In genomic region chrX:27842867-27843266, GRCh38 we compare ENCODE assay signal across 42 cellular contexts. TPM values are rescaled to one million over a fixed set of nuclear protein-coding genes. Genes with fewer than 3 reads are reported as not detected.
"Had no signal": no experiment of that assay in that cellular context is flagged by ENCODE, and none has a peak within 500 bp of the region (broad histone marks: within the 10 kb centered on the region; RNA-seq: fewer than 3 reads in every experiment).

No MANE protein-coding gene starts in this region.

- H3K27ac Mint-ChIP-seq: activated B cell treated with CpG ODN at 0.5 μM for 24 hours; activated CD4-positive, alpha-beta memory T cell treated with anti-CD3 and anti-CD28 coated beads for 36 hours; activated CD8-positive, alpha-beta memory T cell treated with anti-CD3 and anti-CD28 coated beads, Interleukin-2, amount 10 ng/mL, durations not matched to agents 7 days and 5 days; activated CD8-positive, alpha-beta T cell treated with anti-CD3 and anti-CD28 coated beads, Interleukin-2, amount 10 ng/mL, durations not matched to agents 7 days and 5 days; activated naive CD4-positive, alpha-beta T cell treated with anti-CD3 and anti-CD28 coated beads for 36 hours; activated naive CD4-positive, alpha-beta T cell treated with anti-CD3 and anti-CD28 coated beads, Interleukin-2, amount 50 U/mL, for 24 hours; activated naive CD8-positive, alpha-beta T cell treated with anti-CD3 and anti-CD28 coated beads for 36 hours; activated naive CD8-positive, alpha-beta T cell treated with anti-CD3 and anti-CD28 coated beads, Interleukin-2, amount 50 U/mL, for 24 hours; activated T-helper 1 cell treated with anti-CD3 and anti-CD28 coated beads, Interleukin-12 subunit alpha, Interleukin-12 subunit beta, Interleukin-2, Interleukin-4 antibody, amounts not matched to agents 30 ng/mL and 10 ng/mL and 1 ng/mL, durations not matched to agents 14 hours and 24 hours and 36 hours; activated T-helper 2 cell treated with anti-CD3 and anti-CD28 coated beads, Interferon-gamma antibody, Interleukin-2, Interleukin-4, amounts not matched to agents 10 μg/mL and 5 μg/mL and 100 μg/mL, durations not matched to agents 14 hours and 24 hours and 36 hours; brain; T-helper 17 cell; T-helper 2 cell treated with Interferon-gamma antibody and Interleukin-4, amounts not matched to agents 5 μg/mL and 100 μg/mL, for 36 hours had no signal

- H3K4me3 Mint-ChIP-seq: activated B cell treated with CpG ODN at 0.5 μM for 24 hours; activated CD4-positive, alpha-beta memory T cell treated with anti-CD3 and anti-CD28 coated beads for 36 hours; activated CD8-positive, alpha-beta memory T cell treated with anti-CD3 and anti-CD28 coated beads, Interleukin-2, amount 10 ng/mL, durations not matched to agents 7 days and 5 days; activated CD8-positive, alpha-beta T cell treated with anti-CD3 and anti-CD28 coated beads, Interleukin-2, amount 10 ng/mL, durations not matched to agents 7 days and 5 days; activated naive CD4-positive, alpha-beta T cell treated with anti-CD3 and anti-CD28 coated beads for 36 hours; activated naive CD4-positive, alpha-beta T cell treated with anti-CD3 and anti-CD28 coated beads, Interleukin-2, amount 50 U/mL, for 24 hours; activated naive CD8-positive, alpha-beta T cell treated with anti-CD3 and anti-CD28 coated beads for 36 hours; activated naive CD8-positive, alpha-beta T cell treated with anti-CD3 and anti-CD28 coated beads, Interleukin-2, amount 50 U/mL, for 24 hours; activated T-helper 1 cell treated with anti-CD3 and anti-CD28 coated beads, Interleukin-12 subunit alpha, Interleukin-12 subunit beta, Interleukin-2, Interleukin-4 antibody, amounts not matched to agents 30 ng/mL and 10 ng/mL and 1 ng/mL, durations not matched to agents 14 hours and 24 hours and 36 hours; brain; T-helper 17 cell; T-helper 2 cell treated with Interferon-gamma antibody and Interleukin-4, amounts not matched to agents 5 μg/mL and 100 μg/mL, for 36 hours had no signal

- H3K4me1 Mint-ChIP-seq: activated B cell treated with CpG ODN at 0.5 μM for 24 hours; activated CD8-positive, alpha-beta memory T cell treated with anti-CD3 and anti-CD28 coated beads, Interleukin-2, amount 10 ng/mL, durations not matched to agents 7 days and 5 days; activated naive CD4-positive, alpha-beta T cell treated with anti-CD3 and anti-CD28 coated beads, Interleukin-2, amount 50 U/mL, for 24 hours; activated naive CD8-positive, alpha-beta T cell treated with anti-CD3 and anti-CD28 coated beads for 36 hours; activated naive CD8-positive, alpha-beta T cell treated with anti-CD3 and anti-CD28 coated beads, Interleukin-2, amount 50 U/mL, for 24 hours; brain; T-helper 17 cell had no signal

- DNase-seq: activated B cell treated with CpG ODN at 0.5 μM for 24 hours; activated CD4-positive, alpha-beta memory T cell treated with anti-CD3 and anti-CD28 coated beads for 36 hours; activated CD4-positive, alpha-beta T cell treated with anti-CD3 and anti-CD28 coated beads for 48 hours; activated CD8-positive, alpha-beta memory T cell treated with anti-CD3 and anti-CD28 coated beads, Interleukin-2, amount 10 ng/mL, durations not matched to agents 7 days and 5 days; activated CD8-positive, alpha-beta memory T cell treated with anti-CD3 and anti-CD28 coated beads, Interleukin-2, amount 50 U/mL, for 4 hours; activated CD8-positive, alpha-beta T cell treated with anti-CD3 and anti-CD28 coated beads, Interleukin-2, amount 10 ng/mL, durations not matched to agents 7 days and 5 days; activated effector memory CD4-positive, alpha-beta T cell treated with anti-CD3 and anti-CD28 coated beads, Interleukin-2, amount 50 U/mL, for 16 hours; activated naive CD4-positive, alpha-beta T cell treated with anti-CD3 and anti-CD28 coated beads for 36 hours; activated naive CD8-positive, alpha-beta T cell treated with anti-CD3 and anti-CD28 coated beads for 36 hours; activated naive CD8-positive, alpha-beta T cell treated with anti-CD3 and anti-CD28 coated beads, Interleukin-2, amount 50 U/mL, for 24 hours; activated T-cell treated with anti-CD3 and anti-CD28 coated beads, Interleukin-2, amount 50 U/mL, for 1 hour; activated T-cell treated with anti-CD3 and anti-CD28 coated beads, Interleukin-2, amount 50 U/mL, for 48 hours; adrenal gland; amygdala; aorta; caudate nucleus; colonic mucosa; effector CD8-positive, alpha-beta T cell; esophagus squamous epithelium; foreskin melanocyte; heart right ventricle; T-helper 1 cell; T-helper 17 cell; T1000; WERI-Rb-1 had no signal

- H3K4me1 ChIP-seq: adrenal gland, colonic mucosa, esophagus squamous epithelium, gastroesophageal sphincter, heart right ventricle had no signal

- H3K27me3 ChIP-seq: adrenal gland, colonic mucosa, esophagus squamous epithelium, gastroesophageal sphincter, heart right ventricle had no signal

- H3K4me3 ChIP-seq: adrenal gland, colonic mucosa, esophagus squamous epithelium, gastroesophageal sphincter, heart right ventricle had no signal

- H3K27ac ChIP-seq: adrenal gland, colonic mucosa, epithelial cell of prostate, esophagus squamous epithelium, gastroesophageal sphincter, heart right ventricle, WERI-Rb-1 had no signal

- H3K27me3 Mint-ChIP-seq: activated B cell treated with CpG ODN at 0.5 μM for 24 hours; activated CD4-positive, alpha-beta memory T cell treated with anti-CD3 and anti-CD28 coated beads for 36 hours; activated CD8-positive, alpha-beta memory T cell treated with anti-CD3 and anti-CD28 coated beads, Interleukin-2, amount 10 ng/mL, durations not matched to agents 7 days and 5 days; activated naive CD4-positive, alpha-beta T cell treated with anti-CD3 and anti-CD28 coated beads, Interleukin-2, amount 50 U/mL, for 24 hours; activated naive CD8-positive, alpha-beta T cell treated with anti-CD3 and anti-CD28 coated beads for 36 hours; activated naive CD8-positive, alpha-beta T cell treated with anti-CD3 and anti-CD28 coated beads, Interleukin-2, amount 50 U/mL, for 24 hours; brain; T-helper 17 cell had no signal

- H3K9me3 Mint-ChIP-seq: activated B cell treated with CpG ODN at 0.5 μM for 24 hours; activated naive CD4-positive, alpha-beta T cell treated with anti-CD3 and anti-CD28 coated beads for 36 hours; activated naive CD4-positive, alpha-beta T cell treated with anti-CD3 and anti-CD28 coated beads, Interleukin-2, amount 50 U/mL, for 24 hours; activated naive CD8-positive, alpha-beta T cell treated with anti-CD3 and anti-CD28 coated beads for 36 hours; activated naive CD8-positive, alpha-beta T cell treated with anti-CD3 and anti-CD28 coated beads, Interleukin-2, amount 50 U/mL, for 24 hours; activated T-helper 1 cell treated with anti-CD3 and anti-CD28 coated beads, Interleukin-12 subunit alpha, Interleukin-12 subunit beta, Interleukin-2, Interleukin-4 antibody, amounts not matched to agents 30 ng/mL and 10 ng/mL and 1 ng/mL, durations not matched to agents 14 hours and 24 hours and 36 hours; activated T-helper 2 cell treated with anti-CD3 and anti-CD28 coated beads, Interferon-gamma antibody, Interleukin-2, Interleukin-4, amounts not matched to agents 10 μg/mL and 5 μg/mL and 100 μg/mL, durations not matched to agents 14 hours and 24 hours and 36 hours; brain; T-helper 2 cell treated with Interferon-gamma antibody and Interleukin-4, amounts not matched to agents 5 μg/mL and 100 μg/mL, for 36 hours had no signal

- FAIRE-seq: bronchial epithelial cell, endometrium, endothelial cell of umbilical vein had no signal

- H3K9me3 ChIP-seq: adrenal gland, colonic mucosa, esophagus squamous epithelium, gastroesophageal sphincter, heart right ventricle had no signal

- H3K36me3 ChIP-seq: adrenal gland, colonic mucosa, esophagus squamous epithelium, gastroesophageal sphincter, heart right ventricle, WERI-Rb-1 had no signal

- H3K36me3 Mint-ChIP-seq: activated CD4-positive, alpha-beta memory T cell treated with anti-CD3 and anti-CD28 coated beads for 36 hours; activated CD8-positive, alpha-beta memory T cell treated with anti-CD3 and anti-CD28 coated beads, Interleukin-2, amount 10 ng/mL, durations not matched to agents 7 days and 5 days; activated naive CD4-positive, alpha-beta T cell treated with anti-CD3 and anti-CD28 coated beads, Interleukin-2, amount 50 U/mL, for 24 hours; activated naive CD8-positive, alpha-beta T cell treated with anti-CD3 and anti-CD28 coated beads for 36 hours; brain had no signal

RNA-seq across cellular contexts. Expression of gene MAGEB10, which starts 35.1 kb away (rescaled TPM):
- total RNA-seq: activated B cell treated with CpG ODN at 0.5 μM for 24 hours; activated CD4-positive, alpha-beta memory T cell treated with anti-CD3 and anti-CD28 coated beads for 36 hours; activated CD8-positive, alpha-beta memory T cell treated with anti-CD3 and anti-CD28 coated beads for 36 hours; activated CD8-positive, alpha-beta memory T cell treated with anti-CD3 and anti-CD28 coated beads, Interleukin-2, amount 10 ng/mL, durations not matched to agents 7 days and 5 days; activated CD8-positive, alpha-beta T cell treated with anti-CD3 and anti-CD28 coated beads, Interleukin-2, amount 10 ng/mL, durations not matched to agents 7 days and 5 days; activated naive CD4-positive, alpha-beta T cell treated with anti-CD3 and anti-CD28 coated beads for 36 hours; activated naive CD8-positive, alpha-beta T cell treated with anti-CD3 and anti-CD28 coated beads for 36 hours; activated T-helper 1 cell treated with anti-CD3 and anti-CD28 coated beads, Interleukin-12 subunit alpha, Interleukin-12 subunit beta, Interleukin-2, Interleukin-4 antibody, amounts not matched to agents 30 ng/mL and 10 ng/mL and 1 ng/mL, durations not matched to agents 14 hours and 24 hours and 36 hours; activated T-helper 2 cell treated with anti-CD3 and anti-CD28 coated beads, Interferon-gamma antibody, Interleukin-2, Interleukin-4, amounts not matched to agents 10 μg/mL and 5 μg/mL and 100 μg/mL, durations not matched to agents 14 hours and 24 hours and 36 hours; adrenal gland; aorta; bronchial epithelial cell; chondrocyte; colonic mucosa; dermis microvascular lymphatic vessel endothelial cell; endothelial cell of umbilical vein; esophagus squamous epithelium; fibroblast of lung; fibroblast of villous mesenchyme; gastroesophageal sphincter; glomerular endothelial cell; heart right ventricle; T-helper 17 cell had no signal
- polyA plus RNA-seq: adrenal gland, aorta, endothelial cell of umbilical vein, esophagus, fibroblast of lung, heart right ventricle had no signal
